ENCODE assay signal across 2 cellular contexts in genomic region chr3:43155016-43155415, GRCh38.
TF ChIP-seq lines count a peak whose summit lies in the region.

No MANE protein-coding gene starts in this region.

TF ChIP-seq in HCT116, 20 proteins besides CTCF, POLR2A, EP300 and RAD21:
- TF ChIP-seq POLR2AphosphoS5 (IDR thresholded peaks at IDR 0.05; ENCODE audit: low read depth, low read length) (no peak), MAX (IDR thresholded peaks at IDR 0.05) (no peak), TCF7L2 (IDR thresholded peaks at IDR 0.05; ENCODE audit: borderline replicate concordance, extremely low read depth, insufficient read depth, insufficient read length) (no peak), CBX3 (IDR thresholded peaks at IDR 0.05; ENCODE audit: low read depth) (no peak), SIN3A (IDR thresholded peaks at IDR 0.05; ENCODE audit: low read depth) (no peak), SP1 (IDR thresholded peaks at IDR 0.05; ENCODE audit: low read depth) (no peak), ZNF274 (IDR thresholded peaks at IDR 0.05; ENCODE audit: low read depth, low read length) (no peak), REST (IDR thresholded peaks at IDR 0.05; ENCODE audit: low read depth) (no peak), ZBTB33 (IDR thresholded peaks at IDR 0.05; ENCODE audit: extremely low read depth, insufficient replicate concordance, low read length) (no peak), ATF3 (IDR thresholded peaks at IDR 0.05) (no peak), YY1 (IDR thresholded peaks at IDR 0.05; ENCODE audit: extremely low read depth, insufficient replicate concordance, low read depth, low read length) (no peak), FOSL1 (IDR thresholded peaks at IDR 0.05; ENCODE audit: low read depth) (no peak), EZH2 (IDR thresholded peaks at IDR 0.05) (no peak), EZH2phosphoT487 (IDR thresholded peaks at IDR 0.05; ENCODE audit: borderline replicate concordance) (no peak)
TF ChIP-seq in HCT116: peak in this region for 0.

TF ChIP-seq in H1, 55 proteins besides CTCF, POLR2A, EP300 and RAD21:
- no peak for TF ChIP-seq KDM4A (IDR thresholded peaks at IDR 0.05; ENCODE audit: low read depth, low read length, severe bottlenecking)
- TF ChIP-seq ATF3 (IDR thresholded peaks at IDR 0.05; ENCODE audit: insufficient read depth, low read depth, low read length): no peak
- no peak for TF ChIP-seq TAF1 (IDR thresholded peaks at IDR 0.05; ENCODE audit: low read depth, low read length)
- no peak for TF ChIP-seq RFX5 (IDR thresholded peaks at IDR 0.05; ENCODE audit: borderline replicate concordance, low read depth, low read length)
- TF ChIP-seq E2F6 (IDR thresholded peaks at IDR 0.05): no peak
- TF ChIP-seq RXRA (IDR thresholded peaks at IDR 0.05; ENCODE audit: insufficient read depth, low read depth, low read length): no peak
- TF ChIP-seq CTBP2 (IDR thresholded peaks at IDR 0.05; ENCODE audit: borderline replicate concordance, insufficient read depth, insufficient read length, low read length): no peak
